ENCODE assay signal across 20 cellular contexts in the genomic region with DNA sequence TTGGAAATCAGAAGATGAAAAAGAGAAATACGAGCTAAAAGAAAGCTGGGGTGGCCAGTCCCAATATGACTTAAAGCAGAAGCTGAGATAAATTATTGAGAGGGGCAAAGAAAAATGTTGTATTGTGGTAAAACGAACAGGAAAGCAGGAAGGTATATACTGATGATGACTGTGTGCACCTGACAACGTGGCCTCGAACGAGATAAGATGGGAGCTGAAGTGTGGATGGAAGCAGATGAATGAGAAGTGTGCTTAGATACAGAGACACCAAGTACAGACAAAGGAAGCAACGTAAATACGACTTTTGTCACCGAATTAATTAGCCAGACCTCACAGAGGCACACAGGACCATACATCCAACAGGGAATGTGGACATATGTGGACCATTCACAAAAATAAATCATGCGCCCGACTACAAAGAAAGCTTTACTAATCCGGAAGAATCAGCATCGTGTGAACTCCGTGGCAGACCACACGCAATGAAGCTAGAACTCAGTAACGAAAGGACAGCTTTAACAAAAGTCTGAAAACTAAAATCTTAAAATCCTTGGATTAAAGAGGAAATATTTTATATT.
A peak's percentile ranks its signal among the peaks of the same experiment; 100 is the strongest.
DNase-seq lines count a peak whose midpoint lies in the region; ATAC-seq and TF ChIP-seq lines count a peak whose summit lies in the region.
"Had no signal": no experiment of that assay in that cellular context is flagged by ENCODE, and none has a peak within 500 bp of the region (broad histone marks: within the 10 kb centered on the region; RNA-seq: fewer than 3 reads in every experiment).

No MANE protein-coding gene starts in this region.

- BruUV-seq in OCI-LY7 (replicated peaks; lab: Mats Ljungman, UMichigan), result no TSS peak

- H4K91ac ChIP-seq in trophoblast cell (ENCODE audit: low read depth, low read length), result peak overlapping the region; percentile 47

- no peak overlapping the region for H4K12ac ChIP-seq in trophoblast cell (ENCODE audit: low read depth, low read length)

- H3K9me3 Mint-ChIP-seq in activated T-cell treated with anti-CD3 and anti-CD28 coated beads, Interleukin-2, amount 50 U/mL, for 24 hours, result no peaks in the 10 kb centered on the region
- no peaks in the 10 kb centered on the region for H3K9me3 Mint-ChIP-seq in activated naive CD8-positive, alpha-beta T cell treated with anti-CD3 and anti-CD28 coated beads, Interleukin-2, amount 50 U/mL, for 24 hours
- H3K9me3 Mint-ChIP-seq: CD14-positive monocyte, endodermal cell, H9, neural crest cell had no signal

- TF ChIP-seq CTCF in OCI-LY7 (conservative IDR thresholded peaks at IDR 0.05; ENCODE audit: low read length), result no peak

- peak overlapping the region; percentile 83 for H3K27ac ChIP-seq in OCI-LY7 (ENCODE audit: low read depth, low read length, poor library complexity, severe bottlenecking)
- no peak overlapping the region for H3K27ac ChIP-seq in trophoblast cell (ENCODE audit: low read depth, low read length)
- H3K27ac ChIP-seq: heart left ventricle had no signal

- H2BK120ac ChIP-seq in trophoblast cell (ENCODE audit: insufficient read depth, low read length, poor library complexity), result no peak overlapping the region

- H3K4me1 Mint-ChIP-seq in activated T-cell treated with anti-CD3 and anti-CD28 coated beads, Interleukin-2, amount 50 U/mL, for 24 hours (ENCODE audit: low read depth), result peaks cover 74% of the 10 kb centered on the region
- H3K4me1 Mint-ChIP-seq in activated naive CD8-positive, alpha-beta T cell treated with anti-CD3 and anti-CD28 coated beads, Interleukin-2, amount 50 U/mL, for 24 hours, result peaks cover 75% of the 10 kb centered on the region
- H3K4me1 Mint-ChIP-seq: endodermal cell had no signal

- H3K9me2 ChIP-seq in OCI-LY7 (ENCODE audit: insufficient read depth, low read length), result no peaks in the 10 kb centered on the region

- H3K4me1 ChIP-seq in OCI-LY7 (ENCODE audit: insufficient read depth, low read length, poor library complexity, severe bottlenecking) (peaks cover 85% of the 10 kb centered on the region), trophoblast cell (ENCODE audit: control insufficient read depth in 1 of 2, insufficient read depth in 2 of 2, low read length in 2 of 2) (peaks cover 24 to 29% of the 10 kb centered on the region in 2 experiments)

- 0 out of 2 replicates have a peak overlapping the region, but pooled peaks have one; percentile 12 for H3K4me2 ChIP-seq in OCI-LY7 (ENCODE audit: low read length)
- H3K4me2 ChIP-seq in trophoblast cell (ENCODE audit: low read length), result no peak overlapping the region

- no peaks in the 10 kb centered on the region for H3K27me3 Mint-ChIP-seq in activated T-cell treated with anti-CD3 and anti-CD28 coated beads, Interleukin-2, amount 50 U/mL, for 24 hours
- no peaks in the 10 kb centered on the region for H3K27me3 Mint-ChIP-seq in activated naive CD8-positive, alpha-beta T cell treated with anti-CD3 and anti-CD28 coated beads, Interleukin-2, amount 50 U/mL, for 24 hours

- H3K27me3 ChIP-seq in trophoblast cell (ENCODE audit: insufficient read depth, low read length), result no peaks in the 10 kb centered on the region
- H3K27me3 ChIP-seq: heart left ventricle had no signal

- H3K14ac ChIP-seq in trophoblast cell (ENCODE audit: low read length), result no peak overlapping the region

- H3K79me1 ChIP-seq in trophoblast cell (ENCODE audit: low read length), result peaks cover 18% of the 10 kb centered on the region

- H3K27ac Mint-ChIP-seq in activated T-cell treated with anti-CD3 and anti-CD28 coated beads, Interleukin-2, amount 50 U/mL, for 24 hours, result peak overlapping the region; percentile 92
- H3K27ac Mint-ChIP-seq in activated naive CD8-positive, alpha-beta T cell treated with anti-CD3 and anti-CD28 coated beads, Interleukin-2, amount 50 U/mL, for 24 hours, result peak overlapping the region; percentile 98
- H3K27ac Mint-ChIP-seq: CD14-positive monocyte, endodermal cell, H9 had no signal

- peak overlapping the region; percentile 17 for H3K4me3 Mint-ChIP-seq in activated T-cell treated with anti-CD3 and anti-CD28 coated beads, Interleukin-2, amount 50 U/mL, for 24 hours
- peak overlapping the region; percentile 42 for H3K4me3 Mint-ChIP-seq in activated naive CD8-positive, alpha-beta T cell treated with anti-CD3 and anti-CD28 coated beads, Interleukin-2, amount 50 U/mL, for 24 hours
- H3K4me3 Mint-ChIP-seq: CD14-positive monocyte, endodermal cell, H9, neural crest cell had no signal

- WGBS in trophoblast cell (ENCODE audit: extremely low coverage, insufficient coverage, insufficient read length), result no CpG with 5 or more reads among the region's 15 CpGs

- peak overlapping the region; percentile 97 for H2BK12ac ChIP-seq in trophoblast cell (ENCODE audit: low read length)

- ATAC-seq in activated naive CD8-positive, alpha-beta T cell treated with anti-CD3 and anti-CD28 coated beads, Interleukin-2, amount 50 U/mL, for 24 hours, result no peak
- ATAC-seq in GM18517 (IDR thresholded peaks at IDR 0.05; ENCODE audit: unreplicated experiment) (no peak), HG03457 (IDR thresholded peaks at IDR 0.05; ENCODE audit: unreplicated experiment) (no peak)
- ATAC-seq: heart left ventricle had no signal

- no peak overlapping the region for H3K18ac ChIP-seq in trophoblast cell (ENCODE audit: low read length)

- intact Hi-C loops in OCI-LY7 (cut with micrococcal nuclease; ENCODE audit: unreplicated experiment), result no loop called here

- H2AFZ ChIP-seq in OCI-LY7 (ENCODE audit: low read length) (no peak overlapping the region), trophoblast cell (ENCODE audit: insufficient read depth, low read length, poor library complexity) (no peak overlapping the region)

- no peak overlapping the region for H3K4ac ChIP-seq in trophoblast cell (ENCODE audit: low read depth, low read length)

- H4K8ac ChIP-seq in trophoblast cell (ENCODE audit: low read depth, low read length), result no peak overlapping the region

- no peak for DNase-seq in activated T-cell treated with anti-CD3 and anti-CD28 coated beads, Interleukin-2, amount 50 U/mL, for 24 hours
- DNase-seq in activated T-cell treated with anti-CD3 and anti-CD28 coated beads, Interleukin-2, amount 50 U/mL, for 1 hour, result no peak
- DNase-seq in OCI-LY7 (ENCODE audit: low spot score) (no peak), trophoblast cell (no peak)
- DNase-seq in activated naive CD8-positive, alpha-beta T cell treated with anti-CD3 and anti-CD28 coated beads, Interleukin-2, amount 50 U/mL, for 24 hours, result no peak
- DNase-seq in stimulated activated CD4-positive, alpha-beta T cell treated with anti-CD3 and anti-CD28 coated beads, Interleukin-1b, Interleukin-23, amount 100 ng/mL, for 48 hours, result no peak
- DNase-seq: ACHN; central memory CD4-positive, alpha-beta T cell; DMS79 treated with DMSO at 0.1 percent for 48 hours; endodermal cell; H9; heart left ventricle; NCI-H1436; NCI-H2227 treated with DMSO at 0.1 percent for 48 hours; RPMI8226; SW 1271 had no signal

- H3K36me3 Mint-ChIP-seq in activated T-cell treated with anti-CD3 and anti-CD28 coated beads, Interleukin-2, amount 50 U/mL, for 24 hours (ENCODE audit: low read depth), result peaks cover 49% of the 10 kb centered on the region
- H3K36me3 Mint-ChIP-seq in activated naive CD8-positive, alpha-beta T cell treated with anti-CD3 and anti-CD28 coated beads, Interleukin-2, amount 50 U/mL, for 24 hours (ENCODE audit: low read depth), result peaks cover 28% of the 10 kb centered on the region

- CTCF ChIA-PET in OCI-LY7 (lab: Charles Lee; ENCODE audit: unreplicated experiment), result no interaction called here

- no peak overlapping the region for H3K4me3 ChIP-seq in OCI-LY7 (ENCODE audit: low read depth, low read length, poor library complexity, severe bottlenecking)
- no peak overlapping the region for H3K4me3 ChIP-seq in trophoblast cell (ENCODE audit: low read depth, low read length)
- H3K4me3 ChIP-seq: heart left ventricle had no signal

- H3K9me3 ChIP-seq in OCI-LY7 (ENCODE audit: low read length), result no peaks in the 10 kb centered on the region
- H3K9me3 ChIP-seq in trophoblast cell (ENCODE audit: insufficient read depth, low read depth, low read length), result no peaks in the 10 kb centered on the region
- H3K9me3 ChIP-seq: heart left ventricle had no signal

- H2BK5ac ChIP-seq in trophoblast cell (ENCODE audit: low read depth, low read length, poor library complexity), result no peak overlapping the region

- POLR2A ChIA-PET in OCI-LY7 (lab: Charles Lee), result interaction anchor here (1.1 to 2.0 kb wide), 2 partner anchors 16 to 26 kb away, joined by 3 to 9 read pairs; no protein-coding TSS in a partner anchor

- H3K36me3 ChIP-seq in OCI-LY7 (ENCODE audit: insufficient read depth, low read length) (peaks cover 10% of the 10 kb centered on the region; the same call in 1 of the 2 replicates), trophoblast cell (ENCODE audit: control insufficient read depth in 1 of 2, insufficient read depth in 2 of 2, low read length in 2 of 2) (no peaks in the 10 kb centered on the region)
- H3K36me3 ChIP-seq: heart left ventricle had no signal

- no peak overlapping the region for H3K23ac ChIP-seq in trophoblast cell (ENCODE audit: low read length)

- H3K79me2 ChIP-seq in OCI-LY7 (ENCODE audit: insufficient read depth, low read depth, low read length) (peaks cover 21% of the 10 kb centered on the region; the same call in 1 of the 2 replicates), trophoblast cell (ENCODE audit: control insufficient read depth, insufficient read depth, low read length, poor library complexity) (peaks cover 4% of the 10 kb centered on the region)

- H3K9ac ChIP-seq in trophoblast cell (ENCODE audit: low read length), result no peak overlapping the region

- no peaks in the 10 kb centered on the region for H4K20me1 ChIP-seq in OCI-LY7 (ENCODE audit: insufficient read depth, low read length)

- peak overlapping the region; percentile 13 for H2AK5ac ChIP-seq in trophoblast cell (ENCODE audit: low read length)
